In the genomic region with DNA sequence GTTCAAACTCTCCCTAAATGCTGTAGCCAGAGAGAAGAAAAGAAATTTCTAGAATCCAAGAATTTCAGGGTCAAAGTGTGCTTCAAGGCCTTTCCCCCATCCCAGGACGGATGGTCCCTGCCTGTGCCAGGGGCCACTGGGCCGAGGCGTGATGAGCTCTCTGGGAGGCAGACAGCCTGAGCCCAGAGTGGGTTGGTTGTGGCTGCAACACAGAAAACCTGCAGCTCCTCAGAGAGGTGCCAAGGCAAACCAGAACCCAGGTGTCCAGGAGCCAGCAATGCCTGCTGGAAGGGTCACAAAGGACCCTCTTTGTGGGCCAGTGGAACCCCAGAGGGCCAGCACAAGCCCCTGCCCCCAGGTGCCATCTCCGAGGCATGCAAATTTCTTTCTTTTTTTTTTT, we compare ENCODE assay signal across 19 cellular contexts. TPM values are rescaled to one million over a fixed set of nuclear protein-coding genes. Genes with fewer than 3 reads are reported as not detected.
DNase-seq lines count a peak whose midpoint lies in the region; ATAC-seq, FAIRE-seq and TF ChIP-seq lines count a peak whose summit lies in the region.
"Had no signal": no experiment of that assay in that cellular context is flagged by ENCODE, and none has a peak within 500 bp of the region (broad histone marks: within the 10 kb centered on the region; RNA-seq: fewer than 3 reads in every experiment).

No MANE protein-coding gene starts in this region.

- no peak overlapping the region for H3K56ac ChIP-seq in H1 (replicated peaks; ENCODE audit: insufficient read length, low read depth, low read length)

- no peak for TF ChIP-seq POLR2A in H1 (IDR thresholded peaks at IDR 0.05; ENCODE audit: control extremely low read depth in 1 of 2, low read depth in 2 of 2, low read length in 2 of 2)

- WGBS in H1 (ENCODE audit: extremely low coverage in 1 of 2, insufficient coverage in 1 of 2, insufficient read length in 1 of 2, insufficient replicate concordance in 2 of 2, low coverage in 1 of 2, low lambda C conversion rate in 2 of 2, missing lambda C conversion rate in 1 of 2), 2 experiments: 90% methylated on average over 4 of the region's 4 CpGs; no CpG with 5 or more reads in 1 of the 2 experiments

- FAIRE-seq in H1 (lab: Jason Lieb, UNC): no peak
- FAIRE-seq: A204.1 had no signal

- H4K20me1 ChIP-seq in OCI-LY7 (ENCODE audit: insufficient read depth, low read length): no peaks in the 10 kb centered on the region
- H4K20me1 ChIP-seq in H1 (replicated peaks in 1 of 2; ENCODE audit: control insufficient read depth in 1 of 2, insufficient read depth in 2 of 2, low read length in 2 of 2): no peaks in the 10 kb centered on the region

- no peaks in the 10 kb centered on the region for H3K9me3 ChIP-seq in CD4-positive, alpha-beta T cell (ENCODE audit: control insufficient read depth, low read length)
- no peaks in the 10 kb centered on the region for H3K9me3 ChIP-seq in OCI-LY7 (ENCODE audit: low read length)
- H3K9me3 ChIP-seq in H1 (ENCODE audit: insufficient read depth in 2 of 2, low read depth in 1 of 2, low read length in 1 of 2): no peaks in the 10 kb centered on the region
- H3K9me3 ChIP-seq: SJSA1 had no signal

- no peak overlapping the region for H2BK12ac ChIP-seq in H1 (ENCODE audit: low read depth, low read length)

- no peaks in the 10 kb centered on the region for H3K9me2 ChIP-seq in OCI-LY7 (ENCODE audit: insufficient read depth, low read length)

- peaks cover 27% of the 10 kb centered on the region for H3K36me3 Mint-ChIP-seq in CD4-positive, alpha-beta T cell (ENCODE audit: low read depth)
- peaks cover 2% of the 10 kb centered on the region for H3K36me3 Mint-ChIP-seq in osteocyte (ENCODE audit: unreplicated experiment)

- H3K27me3 Mint-ChIP-seq in CD4-positive, alpha-beta T cell: no peaks in the 10 kb centered on the region
- no peaks in the 10 kb centered on the region for H3K27me3 Mint-ChIP-seq in osteocyte (ENCODE audit: unreplicated experiment)
- H3K27me3 Mint-ChIP-seq: CD4-positive, alpha-beta memory T cell had no signal

- H3K9ac ChIP-seq in H1 (replicated peaks in 1 of 4; ENCODE audit: extremely low read depth in 1 of 4, low read depth in 3 of 4, low read length in 3 of 4): no peak overlapping the region
- H3K9ac ChIP-seq: KMS-11 had no signal

- no peak for DNase-seq in CD4-positive, alpha-beta T cell
- DNase-seq in OCI-LY7 (ENCODE audit: low spot score) (no peak), H1 (ENCODE audit: low read depth in 1 of 2, low spot score in 2 of 2) (peak in 1 of 2 experiments; percentile 41), osteocyte (ENCODE audit: extremely low spot score, unreplicated experiment) (peak; percentile 36), HCEC 1CT (no peak), DMS114 treated with DMSO at 0.1 percent for 48 hours (lab: John Stamatoyannopoulos, UW; ENCODE audit: unreplicated experiment) (no peak)
- DNase-seq: Calu3; CD4-positive, alpha-beta memory T cell; MV-4-11; NCI-H1417; NCI-H187; NCI-H2227 treated with DMSO at 0.1 percent for 48 hours; NCI-H524 had no signal

- H3K79me1 ChIP-seq in H1 (ENCODE audit: low read depth, low read length): no peaks in the 10 kb centered on the region

- H4K5ac ChIP-seq in H1 (ENCODE audit: insufficient read length, low read depth, low read length): no peak overlapping the region

- H3K4me1 ChIP-seq in OCI-LY7 (ENCODE audit: insufficient read depth, low read length, poor library complexity, severe bottlenecking): peaks cover 49% of the 10 kb centered on the region
- peaks cover 0 to 7% (median 5%) of the 10 kb centered on the region in 4 experiments; a peak in 6 of 7 replicates for H3K4me1 ChIP-seq in H1 (replicated peaks in 1 of 4; ENCODE audit: control insufficient read depth in 3 of 4, insufficient read depth in 4 of 4, low read length in 3 of 4)

- H3K27ac ChIP-seq in CD4-positive, alpha-beta T cell (ENCODE audit: low read depth, low read length): no peak overlapping the region
- H3K27ac ChIP-seq in OCI-LY7 (ENCODE audit: low read depth, low read length, poor library complexity, severe bottlenecking) (no peak overlapping the region), H1 (ENCODE audit: low read depth, low read length) (no peak overlapping the region)
- H3K27ac ChIP-seq: KMS-11 had no signal

- no peaks in the 10 kb centered on the region for H3K9me3 Mint-ChIP-seq in CD4-positive, alpha-beta T cell
- no peaks in the 10 kb centered on the region for H3K9me3 Mint-ChIP-seq in osteocyte (ENCODE audit: unreplicated experiment)
- H3K9me3 Mint-ChIP-seq: CD4-positive, alpha-beta memory T cell had no signal

- peak overlapping the region; percentile 98 for H3K27ac Mint-ChIP-seq in CD4-positive, alpha-beta T cell
- H3K27ac Mint-ChIP-seq in osteocyte (ENCODE audit: unreplicated experiment): no peak overlapping the region

- H3K4me3 Mint-ChIP-seq in CD4-positive, alpha-beta T cell: no peak overlapping the region
- no peak overlapping the region for H3K4me3 Mint-ChIP-seq in osteocyte (ENCODE audit: unreplicated experiment)

- no peak overlapping the region for H3K23ac ChIP-seq in H1 (ENCODE audit: insufficient read length)

- H2BK5ac ChIP-seq in H1 (ENCODE audit: low read depth, low read length): no peak overlapping the region

- 0 out of 2 replicates have a peak overlapping the region, but pooled peaks have one; percentile 42 for H4K8ac ChIP-seq in H1 (ENCODE audit: extremely low read depth, insufficient read depth, low read length)

- H3K4me3 ChIP-seq in OCI-LY7 (ENCODE audit: low read depth, low read length, poor library complexity, severe bottlenecking): no peak overlapping the region
- no peak overlapping the region for H3K4me3 ChIP-seq in H1 (ENCODE audit: extremely low read depth in 1 of 4, insufficient read depth in 2 of 4, low read depth in 3 of 4, low read length in 4 of 4)
- H3K4me3 ChIP-seq: SJSA1 had no signal

- H3K79me2 ChIP-seq in OCI-LY7 (ENCODE audit: insufficient read depth, low read depth, low read length): peaks cover 23% of the 10 kb centered on the region
- H3K79me2 ChIP-seq in H1 (ENCODE audit: control insufficient read depth in 1 of 2, insufficient read depth in 2 of 2, low read length in 2 of 2): no peaks in the 10 kb centered on the region

- no peak overlapping the region for H4K91ac ChIP-seq in H1 (replicated peaks; ENCODE audit: insufficient read length, low read length)

- CTCF ChIA-PET in CD4-positive, alpha-beta T cell (lab: Charles Lee): no interaction called here
- CTCF ChIA-PET in OCI-LY7 (lab: Charles Lee; ENCODE audit: unreplicated experiment) (no interaction called here), H1 (lab: Charles Lee; ENCODE audit: partially characterized antibody) (interaction anchor here (1.1 to 1.5 kb wide), 2 partner anchors 13 to 106 kb away, joined by 3 to 4 read pairs; no protein-coding TSS in a partner anchor)

- ATAC-seq in CD4-positive, alpha-beta T cell (ENCODE audit: poor library complexity): no peak
- no peak for ATAC-seq in HG02852 (IDR thresholded peaks at IDR 0.05; ENCODE audit: unreplicated experiment)

- H3K27me3 ChIP-seq in CD4-positive, alpha-beta T cell (ENCODE audit: control insufficient read depth, insufficient read depth, low read length): no peaks in the 10 kb centered on the region
- H3K27me3 ChIP-seq in H1 (replicated peaks in 1 of 4; ENCODE audit: control insufficient read depth in 3 of 4, extremely low read depth in 1 of 4, insufficient read depth in 3 of 4, low read length in 3 of 4): no peaks in the 10 kb centered on the region
- H3K27me3 ChIP-seq: SJSA1 had no signal

- H2AFZ ChIP-seq in OCI-LY7 (ENCODE audit: low read length) (peak overlapping the region; percentile 23; the same call in 1 of the 2 replicates), H1 (ENCODE audit: low read length) (no peak overlapping the region)

- TF ChIP-seq CTCF in CD4-positive, alpha-beta T cell (IDR thresholded peaks at IDR 0.05): no peak
- TF ChIP-seq CTCF in OCI-LY7 (conservative IDR thresholded peaks at IDR 0.05; ENCODE audit: low read length) (no peak), H1 (IDR thresholded peaks at IDR 0.05; ENCODE audit: control extremely low read depth in 1 of 3, insufficient read depth in 1 of 3, low read depth in 1 of 3, low read length in 3 of 3) (no peak), osteocyte (IDR thresholded peaks at IDR 0.05) (no peak)

- POLR2A ChIA-PET in CD4-positive, alpha-beta T cell (lab: Charles Lee): interaction anchor here (1.2 kb wide), 1 partner anchor 15 kb away, joined by 3 read pairs; no protein-coding TSS in a partner anchor
- POLR2A ChIA-PET in OCI-LY7 (lab: Charles Lee) (interaction anchor here (0.7 kb wide), 1 partner anchor 18 kb away, joined by 5 read pairs; no protein-coding TSS in a partner anchor), H1 (lab: Charles Lee; ENCODE audit: partially characterized antibody) (no interaction called here)

- peaks cover 38% of the 10 kb centered on the region for H3K4me1 Mint-ChIP-seq in CD4-positive, alpha-beta T cell (ENCODE audit: low read depth)
- peaks cover 41% of the 10 kb centered on the region for H3K4me1 Mint-ChIP-seq in osteocyte (ENCODE audit: unreplicated experiment)

- BruUV-seq in OCI-LY7 (replicated peaks; lab: Mats Ljungman, UMichigan): no TSS peak

- H3K36me3 ChIP-seq in OCI-LY7 (ENCODE audit: insufficient read depth, low read length) (no peaks in the 10 kb centered on the region), H1 (ENCODE audit: control insufficient read depth in 2 of 4, insufficient read depth in 4 of 4, low read length in 3 of 4) (no peaks in the 10 kb centered on the region)
- H3K36me3 ChIP-seq: SJSA1 had no signal

- H3K14ac ChIP-seq in H1 (ENCODE audit: insufficient read length): no peak overlapping the region

- H2BK120ac ChIP-seq in H1 (replicated peaks; ENCODE audit: low read depth, low read length): no peak overlapping the region

- no peak overlapping the region for H2BK15ac ChIP-seq in H1 (ENCODE audit: low read length)

- H3K4ac ChIP-seq in H1 (replicated peaks; ENCODE audit: insufficient read length, low read depth, low read length): no peak overlapping the region

- H3K23me2 ChIP-seq in H1 (ENCODE audit: low read depth, low read length): no peaks in the 10 kb centered on the region

- TF ChIP-seq EP300 in H1 (IDR thresholded peaks at IDR 0.05; ENCODE audit: borderline replicate concordance in 1 of 2, low read depth in 2 of 2, low read length in 2 of 2): no peak

- no peak overlapping the region for H2AK5ac ChIP-seq in H1 (ENCODE audit: low read depth, low read length)

- H3K18ac ChIP-seq in H1 (ENCODE audit: extremely low read depth, low read length): no peak overlapping the region

- H3K4me2 ChIP-seq in OCI-LY7 (ENCODE audit: low read length): peak overlapping the region; percentile 34
- H3K4me2 ChIP-seq in H1 (ENCODE audit: insufficient read depth in 1 of 2, low read depth in 2 of 2, low read length in 2 of 2): no peak overlapping the region
- H3K4me2 ChIP-seq: KMS-11 had no signal

- intact Hi-C loops in CD4-positive, alpha-beta T cell (cut with DNase I, micrococcal nuclease): loop anchor here in 1 of 2 experiments (5.0 kb wide), 1 partner anchor 52 kb away; no protein-coding TSS in a partner anchor
- intact Hi-C loops in OCI-LY7 (cut with micrococcal nuclease; ENCODE audit: unreplicated experiment): loop anchor here (5.0 kb wide), 1 partner anchor 82 kb away; no protein-coding TSS in a partner anchor

- no peak for TF ChIP-seq RAD21 in H1 (IDR thresholded peaks at IDR 0.05 in 1 of 2, conservative IDR thresholded peaks at IDR 0.05 in 1 of 2; ENCODE audit: low read depth in 2 of 2, low read length in 2 of 2)

- no peak overlapping the region for H2BK20ac ChIP-seq in H1 (ENCODE audit: low read length)

RNA-seq across cellular contexts. Expression of a gene that starts 2.6 kb away (rescaled TPM):
- 10 to 100 TPM; 39.3 TPM for total RNA-seq in CD4-positive, alpha-beta T cell
- 27.8 and 28.8 TPM in 2 replicates for total RNA-seq in OCI-LY7 (2014; rRNA removed; shearing (Covaris generic))
- total RNA-seq in OCI-LY7 (2022) (22.0 and 22.1 TPM in 2 replicates), osteocyte (11.8 and 14.3 TPM in 2 replicates)
- total RNA-seq in H1 (2021; fragmentation: NEBNext Ultra II Directional; extraction: Animal tissue kit (Norgen Biotek cat#: 25700)): 0.13 TPM in 2 replicates
- polyA plus RNA-seq in H1 (2011; rRNA removed): 0.06 and 0.08 TPM in 2 replicates
- polyA plus RNA-seq in H1 (2011; cell fraction: cytosol; rRNA removed): 0.10 TPM
- 0.09 TPM for polyA plus RNA-seq in H1 (2011; cell fraction: nucleus; rRNA removed)
- 0.08 to 0.17 TPM (median 0.11 TPM) in 4 replicates for polyA plus RNA-seq in H1 (2012, experiment 1 of 2)
- polyA plus RNA-seq in H1 (2012, experiment 2 of 2): 0.04 TPM
- polyA plus RNA-seq in H1 (2013, experiment 1 of 2): 0.10 TPM
- polyA plus RNA-seq in H1 (2013, experiment 2 of 2): 0.07 TPM
- 0.19 and 0.34 TPM in 2 replicates for polyA minus RNA-seq in H1 (2011; rRNA and poly(A)+ RNA removed)
- polyA minus RNA-seq in H1 (2011; cell fraction: cytosol; rRNA and poly(A)+ RNA removed): 0.22 TPM
- 0.60 TPM for polyA minus RNA-seq in H1 (2011; cell fraction: nucleus; rRNA and poly(A)+ RNA removed)

RNA-seq across cellular contexts. Expression of a gene that starts 28.5 kb away (rescaled TPM):
- not detected for total RNA-seq in CD4-positive, alpha-beta T cell
- total RNA-seq in OCI-LY7 (2014; rRNA removed; shearing (Covaris generic)): not detected in 2 replicates
- total RNA-seq in OCI-LY7 (2022): not detected in 2 replicates
- not detected in 2 replicates for total RNA-seq in H1 (2021; fragmentation: NEBNext Ultra II Directional; extraction: Animal tissue kit (Norgen Biotek cat#: 25700))
- 1.5 and 1.7 TPM in 2 replicates for polyA plus RNA-seq in H1 (2011; rRNA removed)
- 1.6 TPM for polyA plus RNA-seq in H1 (2011; cell fraction: cytosol; rRNA removed)
- 1.5 TPM for polyA plus RNA-seq in H1 (2011; cell fraction: nucleus; rRNA removed)
- 0.31 to 1.7 TPM (median 1.2 TPM) in 4 replicates for polyA plus RNA-seq in H1 (2012, experiment 1 of 2)
- polyA plus RNA-seq in H1 (2012, experiment 2 of 2): 0.24 TPM
- polyA plus RNA-seq in H1 (2013, experiment 1 of 2): 0.10 TPM
- polyA plus RNA-seq in H1 (2013, experiment 2 of 2): 0.11 TPM
- polyA minus RNA-seq in H1 (2011; rRNA and poly(A)+ RNA removed): 0.63 TPM in 1 of 2 replicates, not detected in the other
- polyA minus RNA-seq in H1 (2011; cell fraction: cytosol; rRNA and poly(A)+ RNA removed): not detected
- polyA minus RNA-seq in H1 (2011; cell fraction: nucleus; rRNA and poly(A)+ RNA removed): not detected
- total RNA-seq in osteocyte: not detected in 2 replicates
- total RNA-seq: Calu3; CD4-positive, alpha-beta memory T cell; H4; SJSA1 had no signal
- polyA plus RNA-seq: BJ; CD4-positive, alpha-beta memory T cell had no signal

Comparison
In these comparisons a context has a peak if more than half of its experiments do, and no peak if none do; other contexts are left out.
1. RNA of a gene that starts 2.6 kb away (total RNA-seq): 39.3 TPM in CD4-positive, alpha-beta T cell, 22.0 to 28.8 TPM in OCI-LY7 and 11.8 to 14.3 TPM in osteocyte; 0.13 TPM in H1; every median in the first group is over 10 times any median in the second.